In the genomic region with DNA sequence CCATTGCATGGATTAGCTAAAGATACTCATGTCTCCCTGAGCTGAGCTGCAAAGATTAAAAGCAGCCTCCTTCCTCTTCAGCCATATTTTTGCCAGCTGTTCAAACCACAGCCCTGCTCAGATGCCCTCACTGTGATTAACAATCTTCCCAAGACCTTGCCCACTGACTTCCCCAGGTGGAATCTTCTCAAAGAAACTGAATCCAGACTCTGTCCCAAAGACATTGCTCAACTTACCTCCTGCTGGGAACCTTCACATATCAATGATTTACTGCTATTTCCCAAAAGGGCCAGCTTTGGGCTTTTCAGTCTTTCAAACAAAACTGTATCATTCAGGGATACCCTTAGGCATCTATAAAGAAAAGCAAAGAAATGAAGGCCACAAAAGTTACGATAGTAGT, we compare ENCODE assay signal across 1 cellular context.
TF ChIP-seq lines count a peak whose summit lies in the region.

No MANE protein-coding gene starts in this region.

TF ChIP-seq in H1, 55 proteins besides CTCF, POLR2A, EP300 and RAD21:
- TF ChIP-seq JUND (IDR thresholded peaks at IDR 0.05; ENCODE audit: low read length) (no peak), CEBPB (IDR thresholded peaks at IDR 0.05; ENCODE audit: low read depth, low read length) (peak; percentile 58)
TF ChIP-seq in H1: peak in this region for 1.
